In the genomic region with DNA sequence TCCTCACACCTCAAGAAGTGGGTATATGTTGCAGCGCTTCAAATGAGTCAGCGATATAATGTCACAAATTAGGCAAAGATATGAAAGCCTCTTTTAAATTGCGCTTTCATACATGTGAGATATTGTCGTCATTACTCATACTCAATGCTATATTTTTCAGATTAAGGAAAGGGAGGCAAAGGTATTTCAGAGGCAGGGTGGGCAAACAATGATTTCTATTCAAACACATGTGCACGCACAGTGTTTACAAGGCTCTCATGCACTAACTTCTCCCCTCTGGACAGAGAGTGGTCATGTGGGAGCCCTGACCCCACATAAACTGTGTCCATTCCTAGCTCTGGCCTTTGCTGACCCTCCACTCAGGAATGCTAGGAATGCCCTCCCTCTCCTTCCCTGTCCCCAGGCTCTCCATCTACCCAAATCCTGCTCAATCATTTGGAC, we compare ENCODE assay signal across 1 cellular context.
TF ChIP-seq lines count a peak whose summit lies in the region.

No MANE protein-coding gene starts in this region.

TF ChIP-seq in HepG2, 621 proteins besides CTCF, POLR2A, EP300 and RAD21 (continued from another document and continues in another):
- TF ChIP-seq ZNF558 (CRISPR knock-in tag; IDR thresholded peaks at IDR 0.05; ENCODE audit: borderline replicate concordance): no peak
- TF ChIP-seq, protein P1, sequence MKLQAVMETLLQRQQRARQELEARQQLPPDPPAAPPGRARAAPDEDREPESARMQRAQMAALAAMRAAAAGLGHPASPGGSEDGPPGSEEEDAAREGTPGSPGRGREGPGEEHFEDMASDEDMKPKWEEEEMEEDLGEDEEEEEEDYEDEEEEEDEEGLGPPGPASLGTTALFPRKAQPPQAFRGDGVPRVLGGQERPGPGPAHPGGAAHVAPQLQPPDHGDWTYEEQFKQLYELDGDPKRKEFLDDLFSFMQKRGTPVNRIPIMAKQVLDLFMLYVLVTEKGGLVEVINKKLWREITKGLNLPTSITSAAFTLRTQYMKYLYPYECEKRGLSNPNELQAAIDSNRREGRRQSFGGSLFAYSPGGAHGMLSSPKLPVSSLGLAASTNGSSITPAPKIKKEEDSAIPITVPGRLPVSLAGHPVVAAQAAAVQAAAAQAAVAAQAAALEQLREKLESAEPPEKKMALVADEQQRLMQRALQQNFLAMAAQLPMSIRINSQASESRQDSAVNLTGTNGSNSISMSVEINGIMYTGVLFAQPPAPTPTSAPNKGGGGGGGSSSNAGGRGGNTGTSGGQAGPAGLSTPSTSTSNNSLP (IDR thresholded peaks at IDR 0.05; ENCODE audit: low read depth, low read length): peak; percentile 80
- no peak for TF ChIP-seq TEAD2 (CRISPR knock-in tag; IDR thresholded peaks at IDR 0.05)
- TF ChIP-seq ZBTB3 (CRISPR knock-in tag; IDR thresholded peaks at IDR 0.05; ENCODE audit: borderline replicate concordance, low read depth): no peak
- no peak for TF ChIP-seq ZNF678 (CRISPR knock-in tag; IDR thresholded peaks at IDR 0.05)
- TF ChIP-seq ZNF660 (CRISPR knock-in tag; IDR thresholded peaks at IDR 0.05; ENCODE audit: borderline replicate concordance, low read depth): no peak
- no peak; the same call in 1 of the 2 replicates for TF ChIP-seq HNF4G (IDR thresholded peaks at IDR 0.05; ENCODE audit: borderline replicate concordance, low read depth, low read length)
- peak; percentile 51; the same call in 1 of the 2 replicates for TF ChIP-seq HNF4G (CRISPR knock-in tag; IDR thresholded peaks at IDR 0.05; ENCODE audit: borderline replicate concordance, low read depth)
- peak; percentile 92 for TF ChIP-seq ZBTB7B (CRISPR knock-in tag; IDR thresholded peaks at IDR 0.05)
- no peak for TF ChIP-seq ZNF703 (CRISPR knock-in tag; IDR thresholded peaks at IDR 0.05; ENCODE audit: borderline replicate concordance)
- no peak for TF ChIP-seq KDM2A (CRISPR knock-in tag; IDR thresholded peaks at IDR 0.05; ENCODE audit: borderline replicate concordance, low read depth)
- no peak for TF ChIP-seq KMT2B (CRISPR knock-in tag; IDR thresholded peaks at IDR 0.05)
- TF ChIP-seq SRSF9 (IDR thresholded peaks at IDR 0.05; ENCODE audit: borderline replicate concordance, insufficient read depth, low read depth, low read length, poor library complexity, severe bottlenecking): no peak
- TF ChIP-seq ZNF749 (CRISPR knock-in tag; IDR thresholded peaks at IDR 0.05; ENCODE audit: borderline replicate concordance): no peak
- TF ChIP-seq ZNF607 (CRISPR knock-in tag; IDR thresholded peaks at IDR 0.05; ENCODE audit: borderline replicate concordance): no peak; the same call in 1 of the 2 replicates
- TF ChIP-seq ZFP1 (CRISPR knock-in tag; IDR thresholded peaks at IDR 0.05): no peak
- no peak for TF ChIP-seq ZNF335 (CRISPR knock-in tag; IDR thresholded peaks at IDR 0.05)
- TF ChIP-seq, protein P2, sequence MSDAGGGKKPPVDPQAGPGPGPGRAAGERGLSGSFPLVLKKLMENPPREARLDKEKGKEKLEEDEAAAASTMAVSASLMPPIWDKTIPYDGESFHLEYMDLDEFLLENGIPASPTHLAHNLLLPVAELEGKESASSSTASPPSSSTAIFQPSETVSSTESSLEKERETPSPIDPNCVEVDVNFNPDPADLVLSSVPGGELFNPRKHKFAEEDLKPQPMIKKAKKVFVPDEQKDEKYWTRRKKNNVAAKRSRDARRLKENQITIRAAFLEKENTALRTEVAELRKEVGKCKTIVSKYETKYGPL (CRISPR knock-in tag; IDR thresholded peaks at IDR 0.05): no peak
- TF ChIP-seq ZNF431 (CRISPR knock-in tag; IDR thresholded peaks at IDR 0.05; ENCODE audit: borderline replicate concordance, low read depth): no peak
- TF ChIP-seq SRSF4 (IDR thresholded peaks at IDR 0.05; ENCODE audit: low read depth, low read length, poor library complexity, severe bottlenecking): no peak
- TF ChIP-seq SMAD9 (CRISPR knock-in tag; IDR thresholded peaks at IDR 0.05): no peak
- TF ChIP-seq ZNF652 (CRISPR knock-in tag; IDR thresholded peaks at IDR 0.05; ENCODE audit: borderline replicate concordance, low read depth): no peak
- no peak for TF ChIP-seq ZNF709 (CRISPR knock-in tag; IDR thresholded peaks at IDR 0.05)
- TF ChIP-seq ZNF205 (CRISPR knock-in tag; IDR thresholded peaks at IDR 0.05): no peak
- TF ChIP-seq, protein P3, sequence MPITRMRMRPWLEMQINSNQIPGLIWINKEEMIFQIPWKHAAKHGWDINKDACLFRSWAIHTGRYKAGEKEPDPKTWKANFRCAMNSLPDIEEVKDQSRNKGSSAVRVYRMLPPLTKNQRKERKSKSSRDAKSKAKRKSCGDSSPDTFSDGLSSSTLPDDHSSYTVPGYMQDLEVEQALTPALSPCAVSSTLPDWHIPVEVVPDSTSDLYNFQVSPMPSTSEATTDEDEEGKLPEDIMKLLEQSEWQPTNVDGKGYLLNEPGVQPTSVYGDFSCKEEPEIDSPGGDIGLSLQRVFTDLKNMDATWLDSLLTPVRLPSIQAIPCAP (CRISPR knock-in tag; IDR thresholded peaks at IDR 0.05; ENCODE audit: low read depth): no peak
- no peak; the same call in 1 of the 2 replicates for TF ChIP-seq ZFP36L1 (CRISPR knock-in tag; IDR thresholded peaks at IDR 0.05)
- TF ChIP-seq CCDC6 (CRISPR knock-in tag; IDR thresholded peaks at IDR 0.05): no peak
- TF ChIP-seq ZSCAN9 (CRISPR knock-in tag; IDR thresholded peaks at IDR 0.05; ENCODE audit: borderline replicate concordance): no peak
- TF ChIP-seq ZNF230 (CRISPR knock-in tag; IDR thresholded peaks at IDR 0.05): no peak
- no peak for TF ChIP-seq PTBP1 (IDR thresholded peaks at IDR 0.05; ENCODE audit: low read depth, low read length, poor library complexity, severe bottlenecking)
- TF ChIP-seq GABPA (IDR thresholded peaks at IDR 0.05; ENCODE audit: low read depth, low read length): no peak
- no peak for TF ChIP-seq GABPA (CRISPR knock-in tag; IDR thresholded peaks at IDR 0.05; ENCODE audit: low read depth)
- TF ChIP-seq, protein P4, sequence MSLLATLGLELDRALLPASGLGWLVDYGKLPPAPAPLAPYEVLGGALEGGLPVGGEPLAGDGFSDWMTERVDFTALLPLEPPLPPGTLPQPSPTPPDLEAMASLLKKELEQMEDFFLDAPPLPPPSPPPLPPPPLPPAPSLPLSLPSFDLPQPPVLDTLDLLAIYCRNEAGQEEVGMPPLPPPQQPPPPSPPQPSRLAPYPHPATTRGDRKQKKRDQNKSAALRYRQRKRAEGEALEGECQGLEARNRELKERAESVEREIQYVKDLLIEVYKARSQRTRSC (CRISPR knock-in tag; IDR thresholded peaks at IDR 0.05; ENCODE audit: low read depth): no peak
- no peak for TF ChIP-seq MTA1 (CRISPR knock-in tag; IDR thresholded peaks at IDR 0.05; ENCODE audit: borderline replicate concordance)
- peak; percentile 96 for TF ChIP-seq RARA (CRISPR knock-in tag; IDR thresholded peaks at IDR 0.05)
- TF ChIP-seq ESRRA (CRISPR knock-in tag; IDR thresholded peaks at IDR 0.05; ENCODE audit: low read depth): no peak
- peak; percentile 41; the same call in 1 of the 2 replicates for TF ChIP-seq FOXP1 (IDR thresholded peaks at IDR 0.05)
- peak; percentile 85 for TF ChIP-seq FOXP1 (CRISPR knock-in tag; IDR thresholded peaks at IDR 0.05)
- no peak for TF ChIP-seq MBNL3 (CRISPR knock-in tag; conservative IDR thresholded peaks at IDR 0.05)
- TF ChIP-seq ZNF33A (CRISPR knock-in tag; IDR thresholded peaks at IDR 0.05; ENCODE audit: borderline replicate concordance): no peak
- no peak for TF ChIP-seq ZNF430 (CRISPR knock-in tag; IDR thresholded peaks at IDR 0.05)
- no peak for TF ChIP-seq ZNF329 (CRISPR knock-in tag; IDR thresholded peaks at IDR 0.05; ENCODE audit: low read depth)
- TF ChIP-seq ZSCAN21 (CRISPR knock-in tag; IDR thresholded peaks at IDR 0.05; ENCODE audit: borderline replicate concordance): peak; percentile 39; the same call in 1 of the 2 replicates
- no peak for TF ChIP-seq ZKSCAN1 (IDR thresholded peaks at IDR 0.05; ENCODE audit: low read length)
- TF ChIP-seq XRCC5 (optimal IDR thresholded peaks at IDR 0.05; ENCODE audit: low read length): no peak
- no peak for TF ChIP-seq ZC3H4 (CRISPR knock-in tag; IDR thresholded peaks at IDR 0.05; ENCODE audit: borderline replicate concordance)
- no peak for TF ChIP-seq ELF4 (CRISPR knock-in tag; IDR thresholded peaks at IDR 0.05; ENCODE audit: borderline replicate concordance)
- 0 out of 2 replicates have a peak, but pooled peaks have one; percentile 18 for TF ChIP-seq CREM (IDR thresholded peaks at IDR 0.05)
- TF ChIP-seq CREM (CRISPR knock-in tag; IDR thresholded peaks at IDR 0.05): no peak
- TF ChIP-seq HNF4A (CRISPR knock-in tag; IDR thresholded peaks at IDR 0.05): peak; percentile 63
- no peak for TF ChIP-seq MZF1 (CRISPR knock-in tag; IDR thresholded peaks at IDR 0.05; ENCODE audit: borderline replicate concordance)
- TF ChIP-seq, protein P5, sequence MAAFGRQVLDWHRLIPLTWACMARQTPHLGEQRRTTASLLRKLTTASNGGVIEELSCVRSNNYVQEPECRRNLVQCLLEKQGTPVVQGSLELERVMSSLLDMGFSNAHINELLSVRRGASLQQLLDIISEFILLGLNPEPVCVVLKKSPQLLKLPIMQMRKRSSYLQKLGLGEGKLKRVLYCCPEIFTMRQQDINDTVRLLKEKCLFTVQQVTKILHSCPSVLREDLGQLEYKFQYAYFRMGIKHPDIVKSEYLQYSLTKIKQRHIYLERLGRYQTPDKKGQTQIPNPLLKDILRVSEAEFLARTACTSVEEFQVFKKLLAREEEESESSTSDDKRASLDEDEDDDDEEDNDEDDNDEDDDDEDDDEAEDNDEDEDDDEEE (CRISPR knock-in tag; IDR thresholded peaks at IDR 0.05): no peak
- no peak for TF ChIP-seq CHCHD3 (CRISPR knock-in tag; IDR thresholded peaks at IDR 0.05)
- TF ChIP-seq, protein P6, sequence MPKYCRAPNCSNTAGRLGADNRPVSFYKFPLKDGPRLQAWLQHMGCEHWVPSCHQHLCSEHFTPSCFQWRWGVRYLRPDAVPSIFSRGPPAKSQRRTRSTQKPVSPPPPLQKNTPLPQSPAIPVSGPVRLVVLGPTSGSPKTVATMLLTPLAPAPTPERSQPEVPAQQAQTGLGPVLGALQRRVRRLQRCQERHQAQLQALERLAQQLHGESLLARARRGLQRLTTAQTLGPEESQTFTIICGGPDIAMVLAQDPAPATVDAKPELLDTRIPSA (CRISPR knock-in tag; IDR thresholded peaks at IDR 0.05; ENCODE audit: borderline replicate concordance): no peak
- TF ChIP-seq NCOA5 (CRISPR knock-in tag; IDR thresholded peaks at IDR 0.05): no peak
- 0 out of 2 replicates have a peak, but pooled peaks have one; percentile 43 for TF ChIP-seq ARNTL (CRISPR knock-in tag; IDR thresholded peaks at IDR 0.05)
- no peak for TF ChIP-seq ZNF34 (CRISPR knock-in tag; IDR thresholded peaks at IDR 0.05; ENCODE audit: borderline replicate concordance)
- TF ChIP-seq ZIK1 (CRISPR knock-in tag; IDR thresholded peaks at IDR 0.05; ENCODE audit: borderline replicate concordance, low read depth): no peak
- TF ChIP-seq, protein P7, sequence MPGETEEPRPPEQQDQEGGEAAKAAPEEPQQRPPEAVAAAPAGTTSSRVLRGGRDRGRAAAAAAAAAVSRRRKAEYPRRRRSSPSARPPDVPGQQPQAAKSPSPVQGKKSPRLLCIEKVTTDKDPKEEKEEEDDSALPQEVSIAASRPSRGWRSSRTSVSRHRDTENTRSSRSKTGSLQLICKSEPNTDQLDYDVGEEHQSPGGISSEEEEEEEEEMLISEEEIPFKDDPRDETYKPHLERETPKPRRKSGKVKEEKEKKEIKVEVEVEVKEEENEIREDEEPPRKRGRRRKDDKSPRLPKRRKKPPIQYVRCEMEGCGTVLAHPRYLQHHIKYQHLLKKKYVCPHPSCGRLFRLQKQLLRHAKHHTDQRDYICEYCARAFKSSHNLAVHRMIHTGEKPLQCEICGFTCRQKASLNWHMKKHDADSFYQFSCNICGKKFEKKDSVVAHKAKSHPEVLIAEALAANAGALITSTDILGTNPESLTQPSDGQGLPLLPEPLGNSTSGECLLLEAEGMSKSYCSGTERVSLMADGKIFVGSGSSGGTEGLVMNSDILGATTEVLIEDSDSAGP (CRISPR knock-in tag; IDR thresholded peaks at IDR 0.05; ENCODE audit: borderline replicate concordance): no peak
- TF ChIP-seq ZNF263 (CRISPR knock-in tag; IDR thresholded peaks at IDR 0.05): no peak
- no peak for TF ChIP-seq ZNF441 (CRISPR knock-in tag; IDR thresholded peaks at IDR 0.05; ENCODE audit: borderline replicate concordance)
- TF ChIP-seq REPIN1 (CRISPR knock-in tag; IDR thresholded peaks at IDR 0.05; ENCODE audit: borderline replicate concordance, low read depth): no peak
- TF ChIP-seq, protein P8, sequence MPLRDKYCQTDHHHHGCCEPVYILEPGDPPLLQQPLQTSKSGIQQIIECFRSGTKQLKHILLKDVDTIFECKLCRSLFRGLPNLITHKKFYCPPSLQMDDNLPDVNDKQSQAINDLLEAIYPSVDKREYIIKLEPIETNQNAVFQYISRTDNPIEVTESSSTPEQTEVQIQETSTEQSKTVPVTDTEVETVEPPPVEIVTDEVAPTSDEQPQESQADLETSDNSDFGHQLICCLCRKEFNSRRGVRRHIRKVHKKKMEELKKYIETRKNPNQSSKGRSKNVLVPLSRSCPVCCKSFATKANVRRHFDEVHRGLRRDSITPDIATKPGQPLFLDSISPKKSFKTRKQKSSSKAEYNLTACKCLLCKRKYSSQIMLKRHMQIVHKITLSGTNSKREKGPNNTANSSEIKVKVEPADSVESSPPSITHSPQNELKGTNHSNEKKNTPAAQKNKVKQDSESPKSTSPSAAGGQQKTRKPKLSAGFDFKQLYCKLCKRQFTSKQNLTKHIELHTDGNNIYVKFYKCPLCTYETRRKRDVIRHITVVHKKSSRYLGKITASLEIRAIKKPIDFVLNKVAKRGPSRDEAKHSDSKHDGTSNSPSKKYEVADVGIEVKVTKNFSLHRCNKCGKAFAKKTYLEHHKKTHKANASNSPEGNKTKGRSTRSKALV (CRISPR knock-in tag; IDR thresholded peaks at IDR 0.05): no peak
- TF ChIP-seq ZNF777 (CRISPR knock-in tag; IDR thresholded peaks at IDR 0.05): no peak
- no peak for TF ChIP-seq ZNF563 (CRISPR knock-in tag; IDR thresholded peaks at IDR 0.05)
- TF ChIP-seq GTF2F1 (IDR thresholded peaks at IDR 0.05; ENCODE audit: low read length): no peak
- TF ChIP-seq, protein P9, sequence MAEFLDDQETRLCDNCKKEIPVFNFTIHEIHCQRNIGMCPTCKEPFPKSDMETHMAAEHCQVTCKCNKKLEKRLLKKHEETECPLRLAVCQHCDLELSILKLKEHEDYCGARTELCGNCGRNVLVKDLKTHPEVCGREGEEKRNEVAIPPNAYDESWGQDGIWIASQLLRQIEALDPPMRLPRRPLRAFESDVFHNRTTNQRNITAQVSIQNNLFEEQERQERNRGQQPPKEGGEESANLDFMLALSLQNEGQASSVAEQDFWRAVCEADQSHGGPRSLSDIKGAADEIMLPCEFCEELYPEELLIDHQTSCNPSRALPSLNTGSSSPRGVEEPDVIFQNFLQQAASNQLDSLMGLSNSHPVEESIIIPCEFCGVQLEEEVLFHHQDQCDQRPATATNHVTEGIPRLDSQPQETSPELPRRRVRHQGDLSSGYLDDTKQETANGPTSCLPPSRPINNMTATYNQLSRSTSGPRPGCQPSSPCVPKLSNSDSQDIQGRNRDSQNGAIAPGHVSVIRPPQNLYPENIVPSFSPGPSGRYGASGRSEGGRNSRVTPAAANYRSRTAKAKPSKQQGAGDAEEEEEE (CRISPR knock-in tag; IDR thresholded peaks at IDR 0.05; ENCODE audit: borderline replicate concordance): no peak
